Comparison of ENCODE assay signal across 31 cellular contexts in genomic region chr5:160760008-160760407, GRCh38.
"Had no signal": no experiment of that assay in that cellular context is flagged by ENCODE, and none has a peak within 500 bp of the region (broad histone marks: within the 10 kb centered on the region; RNA-seq: fewer than 3 reads in every experiment).

No MANE protein-coding gene starts in this region.

- H3K9me3 Mint-ChIP-seq: activated CD4-positive, alpha-beta memory T cell treated with anti-CD3 and anti-CD28 coated beads for 36 hours; activated CD4-positive, alpha-beta T cell treated with anti-CD3 and anti-CD28 coated beads, Interleukin-2, amount 10 ng/mL, durations not matched to agents 24 days and 14 days; activated T-helper 1 cell treated with anti-CD3 and anti-CD28 coated beads, Interleukin-12 subunit alpha, Interleukin-12 subunit beta, Interleukin-2, Interleukin-4 antibody, amounts not matched to agents 30 ng/mL and 10 ng/mL and 1 ng/mL, durations not matched to agents 14 hours and 24 hours and 36 hours; activated T-helper 2 cell treated with anti-CD3 and anti-CD28 coated beads, Interferon-gamma antibody, Interleukin-2, Interleukin-4, amounts not matched to agents 10 μg/mL and 5 μg/mL and 100 μg/mL, durations not matched to agents 14 hours and 24 hours and 36 hours; effector memory CD8-positive, alpha-beta T cell had no signal

- ATAC-seq: activated CD4-positive, alpha-beta T cell treated with anti-CD3 and anti-CD28 coated beads for 36 hours; activated CD8-positive, alpha-beta memory T cell treated with anti-CD3 and anti-CD28 coated beads, Interleukin-2, amount 10 ng/mL, durations not matched to agents 7 days and 5 days; activated CD8-positive, alpha-beta T cell treated with anti-CD3 and anti-CD28 coated beads, Interleukin-2, amount 10 ng/mL, durations not matched to agents 7 days and 5 days; effector memory CD8-positive, alpha-beta T cell; foreskin keratinocyte; gastrocnemius medialis had no signal

- H3K36me3 ChIP-seq: ascending aorta, brain microvascular endothelial cell, esophagus muscularis mucosa, gastrocnemius medialis had no signal

- H3K36me3 Mint-ChIP-seq: activated CD4-positive, alpha-beta memory T cell treated with anti-CD3 and anti-CD28 coated beads for 36 hours; activated CD8-positive, alpha-beta memory T cell treated with anti-CD3 and anti-CD28 coated beads, Interleukin-2, amount 10 ng/mL, durations not matched to agents 7 days and 5 days; activated naive CD8-positive, alpha-beta T cell treated with anti-CD3 and anti-CD28 coated beads for 36 hours had no signal

- H3K4me3 Mint-ChIP-seq: activated CD4-positive, alpha-beta memory T cell treated with anti-CD3 and anti-CD28 coated beads for 36 hours; activated CD4-positive, alpha-beta T cell treated with anti-CD3 and anti-CD28 coated beads for 36 hours; activated CD4-positive, alpha-beta T cell treated with anti-CD3 and anti-CD28 coated beads, Interleukin-2, amount 10 ng/mL, durations not matched to agents 24 days and 14 days; activated CD8-positive, alpha-beta memory T cell treated with anti-CD3 and anti-CD28 coated beads, Interleukin-2, amount 10 ng/mL, durations not matched to agents 7 days and 5 days; activated CD8-positive, alpha-beta T cell treated with anti-CD3 and anti-CD28 coated beads, Interleukin-2, amount 10 ng/mL, durations not matched to agents 7 days and 5 days; activated naive CD4-positive, alpha-beta T cell treated with anti-CD3 and anti-CD28 coated beads for 36 hours; activated naive CD4-positive, alpha-beta T cell treated with anti-CD3 and anti-CD28 coated beads, Interleukin-2, amount 50 U/mL, for 24 hours; activated naive CD8-positive, alpha-beta T cell treated with anti-CD3 and anti-CD28 coated beads for 36 hours; activated T-helper 1 cell treated with anti-CD3 and anti-CD28 coated beads, Interleukin-12 subunit alpha, Interleukin-12 subunit beta, Interleukin-2, Interleukin-4 antibody, amounts not matched to agents 30 ng/mL and 10 ng/mL and 1 ng/mL, durations not matched to agents 14 hours and 24 hours and 36 hours; effector memory CD8-positive, alpha-beta T cell had no signal

- H3K27me3 ChIP-seq: ascending aorta, brain microvascular endothelial cell, esophagus muscularis mucosa, foreskin keratinocyte, gastrocnemius medialis had no signal

- H3K4me1 ChIP-seq: ascending aorta, esophagus muscularis mucosa, foreskin keratinocyte, gastrocnemius medialis had no signal

- H3K27ac Mint-ChIP-seq: activated CD4-positive, alpha-beta memory T cell treated with anti-CD3 and anti-CD28 coated beads for 36 hours; activated CD4-positive, alpha-beta T cell treated with anti-CD3 and anti-CD28 coated beads for 36 hours; activated CD4-positive, alpha-beta T cell treated with anti-CD3 and anti-CD28 coated beads, Interleukin-2, amount 10 ng/mL, durations not matched to agents 24 days and 14 days; activated CD8-positive, alpha-beta memory T cell treated with anti-CD3 and anti-CD28 coated beads, Interleukin-2, amount 10 ng/mL, durations not matched to agents 7 days and 5 days; activated CD8-positive, alpha-beta T cell treated with anti-CD3 and anti-CD28 coated beads, Interleukin-2, amount 10 ng/mL, durations not matched to agents 7 days and 5 days; activated naive CD4-positive, alpha-beta T cell treated with anti-CD3 and anti-CD28 coated beads for 36 hours; activated naive CD4-positive, alpha-beta T cell treated with anti-CD3 and anti-CD28 coated beads, Interleukin-2, amount 50 U/mL, for 24 hours; activated naive CD8-positive, alpha-beta T cell treated with anti-CD3 and anti-CD28 coated beads for 36 hours; activated T-helper 1 cell treated with anti-CD3 and anti-CD28 coated beads, Interleukin-12 subunit alpha, Interleukin-12 subunit beta, Interleukin-2, Interleukin-4 antibody, amounts not matched to agents 30 ng/mL and 10 ng/mL and 1 ng/mL, durations not matched to agents 14 hours and 24 hours and 36 hours; activated T-helper 2 cell treated with anti-CD3 and anti-CD28 coated beads, Interferon-gamma antibody, Interleukin-2, Interleukin-4, amounts not matched to agents 10 μg/mL and 5 μg/mL and 100 μg/mL, durations not matched to agents 14 hours and 24 hours and 36 hours; effector memory CD8-positive, alpha-beta T cell had no signal

- H3K27ac ChIP-seq: ascending aorta, brain microvascular endothelial cell, esophagus muscularis mucosa, foreskin keratinocyte, gastrocnemius medialis had no signal

- H3K4me1 Mint-ChIP-seq: activated CD4-positive, alpha-beta T cell treated with anti-CD3 and anti-CD28 coated beads for 36 hours; activated CD4-positive, alpha-beta T cell treated with anti-CD3 and anti-CD28 coated beads, Interleukin-2, amount 10 ng/mL, durations not matched to agents 24 days and 14 days; activated CD8-positive, alpha-beta memory T cell treated with anti-CD3 and anti-CD28 coated beads, Interleukin-2, amount 10 ng/mL, durations not matched to agents 7 days and 5 days; activated naive CD4-positive, alpha-beta T cell treated with anti-CD3 and anti-CD28 coated beads, Interleukin-2, amount 50 U/mL, for 24 hours; activated naive CD8-positive, alpha-beta T cell treated with anti-CD3 and anti-CD28 coated beads for 36 hours had no signal

- DNase-seq: activated CD4-positive, alpha-beta memory T cell treated with anti-CD3 and anti-CD28 coated beads for 36 hours; activated CD4-positive, alpha-beta T cell treated with anti-CD3 and anti-CD28 coated beads for 36 hours; activated CD4-positive, alpha-beta T cell treated with anti-CD3 and anti-CD28 coated beads, Interleukin-2, amount 10 ng/mL, durations not matched to agents 24 days and 14 days; activated CD4-positive, CD25-positive, alpha-beta regulatory T cell; activated CD4-positive, CD25-positive, alpha-beta regulatory T cell treated with anti-CD3 and anti-CD28 coated beads, Interleukin-2, amount 50 U/mL, for 72 hours; activated CD8-positive, alpha-beta memory T cell treated with anti-CD3 and anti-CD28 coated beads, Interleukin-2, amount 10 ng/mL, durations not matched to agents 7 days and 5 days; activated CD8-positive, alpha-beta memory T cell treated with anti-CD3 and anti-CD28 coated beads, Interleukin-2, amount 50 U/mL, for 4 hours; activated CD8-positive, alpha-beta T cell treated with anti-CD3 and anti-CD28 coated beads, Interleukin-2, amount 10 ng/mL, durations not matched to agents 7 days and 5 days; activated effector memory CD4-positive, alpha-beta T cell treated with anti-CD3 and anti-CD28 coated beads, Interleukin-2, amount 50 U/mL, for 16 hours; activated naive CD4-positive, alpha-beta T cell treated with anti-CD3 and anti-CD28 coated beads for 36 hours; activated naive CD8-positive, alpha-beta T cell treated with anti-CD3 and anti-CD28 coated beads for 36 hours; activated T-cell treated with anti-CD3 and anti-CD28 coated beads, Interleukin-2, amount 50 U/mL, for 1 hour; activated T-cell treated with anti-CD3 and anti-CD28 coated beads, Interleukin-2, amount 50 U/mL, for 48 hours; brain microvascular endothelial cell; caudate nucleus; cortex of kidney; dermis blood vessel endothelial cell; effector CD4-positive, alpha-beta T cell; effector memory CD8-positive, alpha-beta T cell; erythroblast; foreskin keratinocyte; gastrocnemius medialis; glutamatergic neuron; T-helper 1 cell; T-helper 2 cell had no signal

- FAIRE-seq: colon had no signal

- H3K9me3 ChIP-seq: ascending aorta, esophagus muscularis mucosa, gastrocnemius medialis had no signal

- H3K4me3 ChIP-seq: ascending aorta, esophagus muscularis mucosa, gastrocnemius medialis had no signal
